Comparison of ENCODE assay signal across 9 cellular contexts in genomic region chr13:95624020-95624419, GRCh38. TPM values are rescaled to one million over a fixed set of nuclear protein-coding genes. Genes with fewer than 3 reads are reported as not detected.
DNase-seq lines count a peak whose midpoint lies in the region; ATAC-seq and TF ChIP-seq lines count a peak whose summit lies in the region.
"Had no signal": no experiment of that assay in that cellular context is flagged by ENCODE, and none has a peak within 500 bp of the region (broad histone marks: within the 10 kb centered on the region; RNA-seq: fewer than 3 reads in every experiment).

No MANE protein-coding gene starts in this region.

- no peak overlapping the region for H2BK5ac ChIP-seq in mesendoderm (ENCODE audit: low read length)

- DNase-seq in AG08396 (ENCODE audit: low spot score), result peak; percentile 44
- peak; percentile 74 for DNase-seq in GM03348 (ENCODE audit: low spot score)
- peak; percentile 38 for DNase-seq in OCI-LY7 (ENCODE audit: low spot score)
- peak; percentile 76 for DNase-seq in dermis blood vessel endothelial cell
- peak; percentile 82 for DNase-seq in mesendoderm
- DNase-seq in T1000 (lab: John Stamatoyannopoulos, UW), result no peak
- DNase-seq in activated CD8-positive, alpha-beta memory T cell treated with anti-CD3 and anti-CD28 coated beads, Interleukin-2, amount 10 ng/mL, durations not matched to agents 7 days and 5 days, result no peak

- H3K4me1 ChIP-seq in OCI-LY7 (ENCODE audit: insufficient read depth, low read length, poor library complexity, severe bottlenecking) (no peaks in the 10 kb centered on the region), mesendoderm (ENCODE audit: control insufficient read depth, low read depth, low read length) (no peaks in the 10 kb centered on the region)

- H4K5ac ChIP-seq in mesendoderm (ENCODE audit: low read length), result no peak overlapping the region

- no peak overlapping the region for H3K4ac ChIP-seq in mesendoderm (ENCODE audit: low read depth, low read length)

- H3K27ac Mint-ChIP-seq in activated CD8-positive, alpha-beta memory T cell treated with anti-CD3 and anti-CD28 coated beads, Interleukin-2, amount 10 ng/mL, durations not matched to agents 7 days and 5 days, result no peak overlapping the region
- H3K27ac Mint-ChIP-seq: IgD-negative memory B cell had no signal

- no peaks in the 10 kb centered on the region for H3K27me3 ChIP-seq in mesendoderm (ENCODE audit: insufficient read depth, low read length, poor library complexity)

- no peaks in the 10 kb centered on the region for H3K79me1 ChIP-seq in mesendoderm (ENCODE audit: low read length)

- no peaks in the 10 kb centered on the region for H3K36me3 Mint-ChIP-seq in activated CD8-positive, alpha-beta memory T cell treated with anti-CD3 and anti-CD28 coated beads, Interleukin-2, amount 10 ng/mL, durations not matched to agents 7 days and 5 days
- H3K36me3 Mint-ChIP-seq: IgD-negative memory B cell had no signal

- H3K9me3 Mint-ChIP-seq in activated CD8-positive, alpha-beta memory T cell treated with anti-CD3 and anti-CD28 coated beads, Interleukin-2, amount 10 ng/mL, durations not matched to agents 7 days and 5 days (ENCODE audit: low read depth), result no peaks in the 10 kb centered on the region
- H3K9me3 Mint-ChIP-seq: IgD-negative memory B cell had no signal

- H3K23ac ChIP-seq in mesendoderm (ENCODE audit: low read length), result no peak overlapping the region

- CTCF ChIA-PET in OCI-LY7 (lab: Charles Lee; ENCODE audit: unreplicated experiment), result interaction anchor here (0.7 kb wide), 1 partner anchor 37 kb away, joined by 3 read pairs; no protein-coding TSS in a partner anchor
- CTCF ChIA-PET in activated CD8-positive, alpha-beta memory T cell treated with anti-CD3 and anti-CD28 coated beads, Interleukin-2, amount 10 ng/mL, durations not matched to agents 7 days and 5 days (lab: Charles Lee), result interaction anchor here (0.7 to 4.2 kb wide), 15 partner anchors 9 to 435 kb away, joined by 3 to 53 read pairs (median 4); partner anchors contain the start of gene DZIP1

- H2AFZ ChIP-seq in OCI-LY7 (ENCODE audit: low read length), result no peak overlapping the region

- H3K4me3 ChIP-seq in OCI-LY7 (ENCODE audit: low read depth, low read length, poor library complexity, severe bottlenecking) (no peak overlapping the region), mesendoderm (ENCODE audit: low read length) (no peak overlapping the region)

- no peak overlapping the region for H3K18ac ChIP-seq in mesendoderm (ENCODE audit: low read length)

- BruUV-seq in OCI-LY7 (replicated peaks; lab: Mats Ljungman, UMichigan), result no TSS peak

- no peak overlapping the region for H3K27ac ChIP-seq in OCI-LY7 (ENCODE audit: low read depth, low read length, poor library complexity, severe bottlenecking)
- H3K27ac ChIP-seq in mesendoderm (ENCODE audit: low read depth, low read length), result no peak overlapping the region

- peaks cover 23% of the 10 kb centered on the region for H3K27me3 Mint-ChIP-seq in activated CD8-positive, alpha-beta memory T cell treated with anti-CD3 and anti-CD28 coated beads, Interleukin-2, amount 10 ng/mL, durations not matched to agents 7 days and 5 days

- WGBS in mesendoderm (ENCODE audit: extremely low coverage, insufficient coverage, low lambda C conversion rate), result no CpG with 5 or more reads among the region's 5 CpGs

- no peak overlapping the region for H4K8ac ChIP-seq in mesendoderm (ENCODE audit: low read depth, low read length)

- intact Hi-C loops in OCI-LY7 (cut with micrococcal nuclease; ENCODE audit: unreplicated experiment), result loop anchor here (1.0 kb wide), 1 partner anchor 210 kb away; no protein-coding TSS in a partner anchor

- H3K9me2 ChIP-seq in OCI-LY7 (ENCODE audit: insufficient read depth, low read length), result no peaks in the 10 kb centered on the region

- H3K9ac ChIP-seq in mesendoderm (ENCODE audit: low read length), result no peak overlapping the region

- TF ChIP-seq CTCF in OCI-LY7 (conservative IDR thresholded peaks at IDR 0.05; ENCODE audit: low read length), result peak; percentile 72

- no peaks in the 10 kb centered on the region for H4K20me1 ChIP-seq in OCI-LY7 (ENCODE audit: insufficient read depth, low read length)

- no peak overlapping the region for H2BK120ac ChIP-seq in mesendoderm (ENCODE audit: low read depth, low read length)

- peak overlapping the region; percentile 28 for H3K56ac ChIP-seq in mesendoderm (ENCODE audit: low read length)

- no peaks in the 10 kb centered on the region for H3K9me3 ChIP-seq in OCI-LY7 (ENCODE audit: low read length)

- H2AK5ac ChIP-seq in mesendoderm (ENCODE audit: low read length), result no peak overlapping the region

- peak; percentile 62 for ATAC-seq in HG02884 (IDR thresholded peaks at IDR 0.05; ENCODE audit: unreplicated experiment)
- ATAC-seq in activated CD8-positive, alpha-beta memory T cell treated with anti-CD3 and anti-CD28 coated beads, Interleukin-2, amount 10 ng/mL, durations not matched to agents 7 days and 5 days, result no peak

- H3K4me1 Mint-ChIP-seq in activated CD8-positive, alpha-beta memory T cell treated with anti-CD3 and anti-CD28 coated beads, Interleukin-2, amount 10 ng/mL, durations not matched to agents 7 days and 5 days, result no peaks in the 10 kb centered on the region
- H3K4me1 Mint-ChIP-seq: IgD-negative memory B cell had no signal

- no peak overlapping the region for H2BK15ac ChIP-seq in mesendoderm (replicated peaks; ENCODE audit: low read depth)

- POLR2A ChIA-PET in OCI-LY7 (lab: Charles Lee), result interaction anchor here (0.5 to 1.0 kb wide), 2 partner anchors 63 to 210 kb away, joined by 3 to 4 read pairs; no protein-coding TSS in a partner anchor

- no peaks in the 10 kb centered on the region for H3K79me2 ChIP-seq in OCI-LY7 (ENCODE audit: insufficient read depth, low read depth, low read length)
- H3K79me2 ChIP-seq in mesendoderm (ENCODE audit: control insufficient read depth, insufficient read depth, low read length), result no peaks in the 10 kb centered on the region

- H3K4me3 Mint-ChIP-seq in activated CD8-positive, alpha-beta memory T cell treated with anti-CD3 and anti-CD28 coated beads, Interleukin-2, amount 10 ng/mL, durations not matched to agents 7 days and 5 days, result no peak overlapping the region
- H3K4me3 Mint-ChIP-seq: IgD-negative memory B cell had no signal

- H3K36me3 ChIP-seq in OCI-LY7 (ENCODE audit: insufficient read depth, low read length) (no peaks in the 10 kb centered on the region), mesendoderm (ENCODE audit: control insufficient read depth, insufficient read depth, low read length) (peaks cover 6% of the 10 kb centered on the region)

- H3K4me2 ChIP-seq in OCI-LY7 (ENCODE audit: low read length), result no peak overlapping the region
- H3K4me2 ChIP-seq in mesendoderm (ENCODE audit: low read length), result no peak overlapping the region

RNA-seq across cellular contexts. Expression of gene DZIP1, which starts 20.5 kb away (rescaled TPM):
- not detected in 2 replicates for total RNA-seq in OCI-LY7 (2014; rRNA removed; shearing (Covaris generic))
- total RNA-seq in OCI-LY7 (2022), result not detected in 2 replicates
- 4.0 and 5.3 TPM in 2 replicates for total RNA-seq in dermis blood vessel endothelial cell
- polyA plus RNA-seq in mesendoderm (2013, experiment 1 of 2), result 30.3 TPM
- 30.8 TPM for polyA plus RNA-seq in mesendoderm (2013, experiment 2 of 2)
- total RNA-seq in activated CD8-positive, alpha-beta memory T cell treated with anti-CD3 and anti-CD28 coated beads, Interleukin-2, amount 10 ng/mL, durations not matched to agents 7 days and 5 days, result 1 to 10 TPM in 1 of 2 experiments, under 1 TPM in 1; 0.26 to 1.3 TPM
- polyA plus RNA-seq: IgD-negative memory B cell had no signal

RNA-seq across cellular contexts. Expression of gene DNAJC3, which starts 52.9 kb away (rescaled TPM):
- 5.0 and 5.4 TPM in 2 replicates for total RNA-seq in OCI-LY7 (2014; rRNA removed; shearing (Covaris generic))
- 10.0 and 11.1 TPM in 2 replicates for total RNA-seq in OCI-LY7 (2022)
- 67.2 and 93.2 TPM in 2 replicates for total RNA-seq in dermis blood vessel endothelial cell
- polyA plus RNA-seq in mesendoderm (2013, experiment 1 of 2), result 21.2 TPM
- polyA plus RNA-seq in mesendoderm (2013, experiment 2 of 2), result 20.8 TPM
- total RNA-seq in activated CD8-positive, alpha-beta memory T cell treated with anti-CD3 and anti-CD28 coated beads, Interleukin-2, amount 10 ng/mL, durations not matched to agents 7 days and 5 days, result 10 to 100 TPM; 13.0 to 21.0 TPM

Comparison
In these comparisons a context has a peak if more than half of its experiments do, and no peak if none do; other contexts are left out.
1. DNase-seq: peak in AG08396 (single experiment), GM03348 (single experiment), OCI-LY7 (single experiment), dermis blood vessel endothelial cell (single experiment) and mesendoderm (single experiment); none in T1000 (single experiment) and activated CD8-positive, alpha-beta memory T cell treated with anti-CD3 and anti-CD28 coated beads, Interleukin-2, amount 10 ng/mL, durations not matched to agents 7 days and 5 days (single experiment).